In the genomic region with DNA sequence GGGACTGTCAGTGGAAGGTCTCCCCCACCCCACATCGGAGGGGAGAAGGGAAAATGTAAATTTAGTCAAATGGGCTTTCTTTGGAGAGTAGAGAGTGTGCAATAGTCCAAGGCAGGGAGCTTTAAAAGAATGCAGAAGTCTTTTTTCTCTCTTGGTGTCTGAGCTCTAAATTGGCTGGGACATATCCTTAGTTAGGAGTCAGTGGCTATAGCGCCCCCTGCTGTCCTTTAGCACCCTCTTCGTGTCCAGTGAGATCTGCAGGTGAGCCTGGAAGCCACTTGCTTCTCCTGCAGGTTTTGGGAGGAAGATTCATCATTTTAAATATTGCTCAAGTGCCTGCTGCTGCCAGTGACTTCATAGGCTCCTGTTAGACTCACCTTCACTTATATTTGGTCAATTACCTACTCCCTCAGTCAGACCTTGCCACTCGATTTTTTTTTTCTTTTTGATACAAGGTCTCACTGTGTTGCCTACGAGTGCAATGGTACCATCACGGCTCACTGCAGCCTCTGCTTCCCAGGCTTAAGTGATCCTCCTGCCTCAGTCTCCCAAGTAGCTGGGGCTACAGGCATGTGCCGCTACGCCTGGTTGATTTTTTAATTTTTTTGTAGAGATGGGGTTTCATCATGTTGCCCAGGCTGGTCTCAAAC, we compare ENCODE assay signal across 8 cellular contexts.
DNase-seq lines count a peak whose midpoint lies in the region; ATAC-seq and TF ChIP-seq lines count a peak whose summit lies in the region.

No MANE protein-coding gene starts in this region.

- ATAC-seq in memory B cell (ENCODE audit: low read depth) (peak; percentile 41), GM21717 (IDR thresholded peaks at IDR 0.05; ENCODE audit: unreplicated experiment) (no peak)

- DNase-seq in C1 segment of cervical spinal cord (lab: John Stamatoyannopoulos, UW) (peak in 11 of 14 donors; percentile 11 to 61 (median 40)), NCI-H526 (lab: John Stamatoyannopoulos, UW) (peak; percentile 50 to 70), ecto neural progenitor cell (ENCODE audit: low spot score) (peak; percentile 81), memory B cell (ENCODE audit: low spot score in 2 of 2) (peak; percentile 68 to 78)
- DNase-seq in activated CD4-positive, alpha-beta T cell treated with anti-CD3 and anti-CD28 coated beads, Interleukin-2, amount 50 U/mL, for 48 hours, result peak; percentile 84 to 88
- DNase-seq in stimulated activated CD8-positive, alpha-beta memory T cell treated with anti-CD3 and anti-CD28 coated beads, Interleukin-15, amount 100 ng/mL, for 24 hours (ENCODE audit: low read depth), result peak; percentile 56

- no peaks in the 10 kb centered on the region for H3K9me3 ChIP-seq in HEK293 (ENCODE audit: control insufficient read depth, insufficient read depth, low read depth, low read length)

- H3K27ac Mint-ChIP-seq in memory B cell, result peak overlapping the region; percentile 87

- H3K9me3 Mint-ChIP-seq in memory B cell, result no peaks in the 10 kb centered on the region

- TF ChIP-seq CTCF in HEK293 (tag by site-specific recombination; IDR thresholded peaks at IDR 0.05), result peak; percentile 43; the same call in 1 of the 2 replicates

- H3K4me1 ChIP-seq in HEK293 (ENCODE audit: control insufficient read depth, insufficient read depth, low read length), result no peaks in the 10 kb centered on the region; the same call in 1 of the 2 replicates

- no peak overlapping the region for H3K4me3 ChIP-seq in HEK293 (ENCODE audit: low read depth, low read length)

- no peaks in the 10 kb centered on the region for H3K27me3 Mint-ChIP-seq in memory B cell

- CTCF ChIA-PET in HEK293 (lab: Yijun Ruan, JAX), result interaction anchor here (0.6 to 4.3 kb wide), 52 partner anchors 9 to 1220 kb away, joined by 3 to 58 read pairs (median 4); no protein-coding TSS in a partner anchor

- POLR2A ChIA-PET in HEK293 (lab: Yijun Ruan, JAX), result no interaction called here

- H3K4me3 Mint-ChIP-seq in memory B cell, result peak overlapping the region; percentile 73

- peaks cover 75% of the 10 kb centered on the region for H3K4me1 Mint-ChIP-seq in memory B cell

- H3K27ac ChIP-seq in HEK293 (ENCODE audit: extremely low read depth, low read depth, low read length), result no peak overlapping the region

- peaks cover 24% of the 10 kb centered on the region for H3K36me3 Mint-ChIP-seq in memory B cell

- no peaks in the 10 kb centered on the region for H3K36me3 ChIP-seq in HEK293 (ENCODE audit: control insufficient read depth in 2 of 2, insufficient read depth in 1 of 2, low read length in 2 of 2)

TF ChIP-seq in HEK293, 187 proteins besides CTCF, POLR2A, EP300 and RAD21 (continues in another document):
- TF ChIP-seq ATF2 (tag by site-specific recombination; IDR thresholded peaks at IDR 0.05; ENCODE audit: low read depth), result no peak
- TF ChIP-seq, protein P1, sequence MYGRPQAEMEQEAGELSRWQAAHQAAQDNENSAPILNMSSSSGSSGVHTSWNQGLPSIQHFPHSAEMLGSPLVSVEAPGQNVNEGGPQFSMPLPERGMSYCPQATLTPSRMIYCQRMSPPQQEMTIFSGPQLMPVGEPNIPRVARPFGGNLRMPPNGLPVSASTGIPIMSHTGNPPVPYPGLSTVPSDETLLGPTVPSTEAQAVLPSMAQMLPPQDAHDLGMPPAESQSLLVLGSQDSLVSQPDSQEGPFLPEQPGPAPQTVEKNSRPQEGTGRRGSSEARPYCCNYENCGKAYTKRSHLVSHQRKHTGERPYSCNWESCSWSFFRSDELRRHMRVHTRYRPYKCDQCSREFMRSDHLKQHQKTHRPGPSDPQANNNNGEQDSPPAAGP (tag by site-specific recombination; IDR thresholded peaks at IDR 0.05), result no peak
- no peak for TF ChIP-seq ZNF701 (tag by site-specific recombination; IDR thresholded peaks at IDR 0.05)
- TF ChIP-seq REST (tag by site-specific recombination; IDR thresholded peaks at IDR 0.05), result no peak
- no peak for TF ChIP-seq INSM2 (tag by site-specific recombination; IDR thresholded peaks at IDR 0.05)
- TF ChIP-seq, protein P2, sequence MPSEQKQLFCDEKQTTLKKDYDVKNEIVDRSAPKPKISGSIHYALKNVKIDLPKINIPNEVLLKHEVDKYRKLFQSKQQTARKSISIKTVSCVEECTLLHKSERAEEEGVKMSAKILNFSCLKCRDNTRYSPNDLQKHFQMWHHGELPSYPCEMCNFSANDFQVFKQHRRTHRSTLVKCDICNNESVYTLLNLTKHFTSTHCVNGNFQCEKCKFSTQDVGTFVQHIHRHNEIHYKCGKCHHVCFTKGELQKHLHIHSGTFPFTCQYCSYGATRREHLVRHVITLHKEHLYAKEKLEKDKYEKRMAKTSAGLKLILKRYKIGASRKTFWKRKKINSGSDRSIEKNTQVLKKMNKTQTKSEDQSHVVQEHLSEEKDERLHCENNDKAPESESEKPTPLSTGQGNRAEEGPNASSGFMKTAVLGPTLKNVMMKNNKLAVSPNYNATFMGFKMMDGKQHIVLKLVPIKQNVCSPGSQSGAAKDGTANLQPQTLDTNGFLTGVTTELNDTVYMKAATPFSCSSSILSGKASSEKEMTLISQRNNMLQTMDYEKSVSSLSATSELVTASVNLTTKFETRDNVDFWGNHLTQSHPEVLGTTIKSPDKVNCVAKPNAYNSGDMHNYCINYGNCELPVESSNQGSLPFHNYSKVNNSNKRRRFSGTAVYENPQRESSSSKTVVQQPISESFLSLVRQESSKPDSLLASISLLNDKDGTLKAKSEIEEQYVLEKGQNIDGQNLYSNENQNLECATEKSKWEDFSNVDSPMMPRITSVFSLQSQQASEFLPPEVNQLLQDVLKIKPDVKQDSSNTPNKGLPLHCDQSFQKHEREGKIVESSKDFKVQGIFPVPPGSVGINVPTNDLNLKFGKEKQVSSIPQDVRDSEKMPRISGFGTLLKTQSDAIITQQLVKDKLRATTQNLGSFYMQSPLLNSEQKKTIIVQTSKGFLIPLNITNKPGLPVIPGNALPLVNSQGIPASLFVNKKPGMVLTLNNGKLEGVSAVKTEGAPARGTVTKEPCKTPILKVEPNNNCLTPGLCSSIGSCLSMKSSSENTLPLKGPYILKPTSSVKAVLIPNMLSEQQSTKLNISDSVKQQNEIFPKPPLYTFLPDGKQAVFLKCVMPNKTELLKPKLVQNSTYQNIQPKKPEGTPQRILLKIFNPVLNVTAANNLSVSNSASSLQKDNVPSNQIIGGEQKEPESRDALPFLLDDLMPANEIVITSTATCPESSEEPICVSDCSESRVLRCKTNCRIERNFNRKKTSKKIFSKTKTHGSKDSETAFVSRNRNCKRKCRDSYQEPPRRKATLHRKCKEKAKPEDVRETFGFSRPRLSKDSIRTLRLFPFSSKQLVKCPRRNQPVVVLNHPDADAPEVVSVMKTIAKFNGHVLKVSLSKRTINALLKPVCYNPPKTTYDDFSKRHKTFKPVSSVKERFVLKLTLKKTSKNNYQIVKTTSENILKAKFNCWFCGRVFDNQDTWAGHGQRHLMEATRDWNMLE (tag by site-specific recombination; conservative IDR thresholded peaks at IDR 0.05; ENCODE audit: low read depth), result no peak
- TF ChIP-seq ZNF140 (tag by site-specific recombination; IDR thresholded peaks at IDR 0.05), result no peak
- no peak for TF ChIP-seq MYNN (tag by site-specific recombination; IDR thresholded peaks at IDR 0.05; ENCODE audit: borderline replicate concordance)
- no peak for TF ChIP-seq ZNF747 (tag by site-specific recombination; IDR thresholded peaks at IDR 0.05)
